In genomic region chr19:57709616-57710015, GRCh38 we compare ENCODE assay signal across 11 cellular contexts. TPM values are rescaled to one million over a fixed set of nuclear protein-coding genes. Genes with fewer than 3 reads are reported as not detected.
DNase-seq lines count a peak whose midpoint lies in the region; ATAC-seq and TF ChIP-seq lines count a peak whose summit lies in the region.
"Had no signal": no experiment of that assay in that cellular context is flagged by ENCODE, and none has a peak within 500 bp of the region (broad histone marks: within the 10 kb centered on the region; RNA-seq: fewer than 3 reads in every experiment).

No MANE protein-coding gene starts in this region.

- H3K4me1 ChIP-seq in right cardiac atrium (ENCODE audit: control insufficient read depth, insufficient read depth, low read length) (no peaks in the 10 kb centered on the region), endodermal cell (ENCODE audit: control insufficient read depth, insufficient read depth, low read length) (no peaks in the 10 kb centered on the region), upper lobe of right lung (no peaks in the 10 kb centered on the region), Peyer's patch (no peaks in the 10 kb centered on the region)

- H3K27me3 Mint-ChIP-seq in endodermal cell (ENCODE audit: insufficient read depth): peaks cover 3% of the 10 kb centered on the region
- H3K27me3 Mint-ChIP-seq in naive thymus-derived CD8-positive, alpha-beta T cell: peaks cover 0 to 16% (median 3%) of the 10 kb centered on the region in 5 donors

- 61% methylated on average over 15 of the region's 15 CpGs for whole genome bisulfite sequencing in right cardiac atrium
- 77 to 81% methylated on average over 11 to 15 of the region's 15 CpGs for WGBS in endodermal cell (ENCODE audit: insufficient coverage in 1 of 2, insufficient read length in 1 of 2), 2 experiments

- peaks cover 38% of the 10 kb centered on the region for H3K9me3 Mint-ChIP-seq in endodermal cell
- peaks cover 0 to 95% (median 54%) of the 10 kb centered on the region in 9 donors for H3K9me3 Mint-ChIP-seq in naive thymus-derived CD8-positive, alpha-beta T cell

- TF ChIP-seq CTCF in endodermal cell (conservative IDR thresholded peaks at IDR 0.05) (no peak), upper lobe of right lung (IDR thresholded peaks at IDR 0.05) (no peak), Peyer's patch (IDR thresholded peaks at IDR 0.05) (no peak)

- H3K36me3 ChIP-seq in endodermal cell (ENCODE audit: control insufficient read depth, insufficient read depth, low read length): peaks cover 25% of the 10 kb centered on the region
- H3K36me3 ChIP-seq in upper lobe of right lung: no peaks in the 10 kb centered on the region
- H3K36me3 ChIP-seq in Peyer's patch: no peaks in the 10 kb centered on the region

- H3K9me3 ChIP-seq in right cardiac atrium (ENCODE audit: control insufficient read depth, low read length): peaks cover 2% of the 10 kb centered on the region
- no peaks in the 10 kb centered on the region for H3K9me3 ChIP-seq in endodermal cell (ENCODE audit: control insufficient read depth, low read length)
- peaks cover 5% of the 10 kb centered on the region for H3K9me3 ChIP-seq in upper lobe of right lung
- peaks cover 0 to 51% (median 9%) of the 10 kb centered on the region in 4 donors for H3K9me3 ChIP-seq in Peyer's patch

- peaks cover 14% of the 10 kb centered on the region for H3K4me1 Mint-ChIP-seq in endodermal cell
- peaks cover 6 to 39% (median 15%) of the 10 kb centered on the region in 4 donors for H3K4me1 Mint-ChIP-seq in naive thymus-derived CD8-positive, alpha-beta T cell

- no peak overlapping the region for H3K27ac ChIP-seq in right cardiac atrium (ENCODE audit: low read length)
- H3K27ac ChIP-seq in endodermal cell (ENCODE audit: low read depth, low read length): no peak overlapping the region
- H3K27ac ChIP-seq in upper lobe of right lung: no peak overlapping the region
- H3K27ac ChIP-seq in Peyer's patch: peak overlapping the region in 1 of 4 donors; percentile 83

- intact Hi-C loops in right cardiac atrium (cut with DNase I): no loop called here
- intact Hi-C loops in cardiac septum (cut with DNase I): no loop called here
- intact Hi-C loops in upper lobe of right lung (cut with DNase I): loop anchor here (10.0 kb wide), 1 partner anchor 415 kb away; no protein-coding TSS in a partner anchor

- ATAC-seq in right cardiac atrium: no peak
- ATAC-seq in naive thymus-derived CD8-positive, alpha-beta T cell: no peak
- no peak for ATAC-seq in upper lobe of right lung
- no peak for ATAC-seq in GM18873 (IDR thresholded peaks at IDR 0.05; ENCODE audit: low FRiP score, unreplicated experiment)

- H3K36me3 Mint-ChIP-seq in endodermal cell (ENCODE audit: low read depth): peaks cover 34% of the 10 kb centered on the region
- peaks cover 54 to 83% (median 61%) of the 10 kb centered on the region in 3 donors for H3K36me3 Mint-ChIP-seq in naive thymus-derived CD8-positive, alpha-beta T cell

- no peaks in the 10 kb centered on the region for H3K27me3 ChIP-seq in right cardiac atrium (ENCODE audit: control insufficient read depth, insufficient read depth)
- H3K27me3 ChIP-seq in endodermal cell (ENCODE audit: control insufficient read depth, insufficient read depth, low read length, poor library complexity, severe bottlenecking): no peaks in the 10 kb centered on the region
- H3K27me3 ChIP-seq in upper lobe of right lung: no peaks in the 10 kb centered on the region
- H3K27me3 ChIP-seq in Peyer's patch: no peaks in the 10 kb centered on the region

- H3K4me3 ChIP-seq in right cardiac atrium (ENCODE audit: low read length) (peak overlapping the region; percentile 45), endodermal cell (ENCODE audit: low read length) (peak overlapping the region; percentile 96), upper lobe of right lung (peak overlapping the region; percentile 60), Peyer's patch (peak overlapping the region in 1 of 4 donors; percentile 50)

- POLR2A ChIA-PET in naive thymus-derived CD8-positive, alpha-beta T cell (lab: Charles Lee): interaction anchor here (0.8 to 3.4 kb wide), 26 partner anchors 8 to 730 kb away, joined by 3 to 55 read pairs (median 5); partner anchors contain the start of genes ZNF132, ZNF134, ZNF211 and ZNF274

- peak overlapping the region; percentile 98 for H3K4me3 Mint-ChIP-seq in endodermal cell
- H3K4me3 Mint-ChIP-seq in naive thymus-derived CD8-positive, alpha-beta T cell: peak overlapping the region in 8 of 10 donors; percentile 78 to 96 (median 92)

- H3K27ac Mint-ChIP-seq in endodermal cell: peak overlapping the region; percentile 99
- H3K27ac Mint-ChIP-seq in naive thymus-derived CD8-positive, alpha-beta T cell: peak overlapping the region in 3 of 10 donors; percentile 88 to 100 (median 97)

- DNase-seq in right cardiac atrium: no peak
- no peak for DNase-seq in cardiac septum (ENCODE audit: low spot score)
- DNase-seq in endodermal cell: peak; percentile 58
- DNase-seq in naive thymus-derived CD8-positive, alpha-beta T cell: no peak
- DNase-seq in upper lobe of right lung: no peak
- DNase-seq in kidney tubule cell (ENCODE audit: low spot score): no peak
- no peak for DNase-seq in Peyer's patch

- H3K9ac ChIP-seq in endodermal cell (ENCODE audit: extremely low read depth, low read length, poor library complexity, severe bottlenecking): no peak overlapping the region

- no peak for TF ChIP-seq POLR2A in Peyer's patch (IDR thresholded peaks at IDR 0.05)

RNA-seq across cellular contexts. Expression of gene ZNF154, which starts 0.6 kb away (rescaled TPM):
- 10 to 100 TPM in 1 of 4 donors, 1 to 10 TPM in 3; 7.2 to 10.1 (median 8.1) TPM for total RNA-seq in right cardiac atrium
- polyA plus RNA-seq in right cardiac atrium: 4.5 TPM
- 6.0 TPM for total RNA-seq in cardiac septum
- total RNA-seq in endodermal cell: 10 to 100 TPM; 15.9 to 21.2 TPM
- 16.4 TPM for polyA plus RNA-seq in endodermal cell (2013, experiment 1 of 2)
- polyA plus RNA-seq in endodermal cell (2013, experiment 2 of 2): 13.3 TPM
- total RNA-seq in naive thymus-derived CD8-positive, alpha-beta T cell: 10 to 100 TPM; 60.5 to 60.6 TPM
- polyA plus RNA-seq in naive thymus-derived CD8-positive, alpha-beta T cell: 1 to 10 TPM; 1.1 to 2.4 (median 1.2) TPM
- total RNA-seq in upper lobe of right lung: 4.5 TPM
- total RNA-seq in Peyer's patch: 1 to 10 TPM in 2 of 4 donors, under 1 TPM in 2; 0.57 to 5.0 (median 1.3) TPM

RNA-seq across cellular contexts. Expression of gene ZNF671, which starts 17.8 kb away (rescaled TPM):
- total RNA-seq in right cardiac atrium (10 to 100 TPM in 1 of 4 donors, 1 to 10 TPM in 3; 8.1 to 11.5 (median 8.8) TPM), cardiac septum (8.1 TPM), endodermal cell (1 to 10 TPM; 6.0 to 9.6 TPM), upper lobe of right lung (7.1 TPM), Peyer's patch (1 to 10 TPM; 2.6 to 5.0 (median 3.7) TPM)
- 4.8 TPM for polyA plus RNA-seq in right cardiac atrium
- 6.7 TPM for polyA plus RNA-seq in endodermal cell (2013, experiment 1 of 2)
- 5.2 TPM for polyA plus RNA-seq in endodermal cell (2013, experiment 2 of 2)
- 10 to 100 TPM; 46.0 to 46.8 TPM for total RNA-seq in naive thymus-derived CD8-positive, alpha-beta T cell
- 10 to 100 TPM; 17.2 to 28.0 (median 24.7) TPM for polyA plus RNA-seq in naive thymus-derived CD8-positive, alpha-beta T cell

RNA-seq across cellular contexts. Expression of gene ZNF551, which starts 27.8 kb away (rescaled TPM):
- total RNA-seq in right cardiac atrium: 1 to 10 TPM; 3.1 to 5.7 (median 4.2) TPM
- polyA plus RNA-seq in right cardiac atrium: 2.0 TPM
- 3.7 TPM for total RNA-seq in cardiac septum
- 10 to 100 TPM; 15.2 to 19.0 TPM for total RNA-seq in endodermal cell
- polyA plus RNA-seq in endodermal cell (2013, experiment 1 of 2): 11.3 TPM
- polyA plus RNA-seq in endodermal cell (2013, experiment 2 of 2): 10.3 TPM
- 10 to 100 TPM; 24.7 to 28.1 TPM for total RNA-seq in naive thymus-derived CD8-positive, alpha-beta T cell
- 10 to 100 TPM in 2 of 3 donors, 1 to 10 TPM in 1; 8.1 to 10.5 (median 10.3) TPM for polyA plus RNA-seq in naive thymus-derived CD8-positive, alpha-beta T cell
- 5.5 TPM for total RNA-seq in upper lobe of right lung
- 10 to 100 TPM in 3 of 4 donors, 1 to 10 TPM in 1; 9.1 to 17.9 (median 12.5) TPM for total RNA-seq in Peyer's patch

RNA-seq across cellular contexts. Expression of gene ZNF776, which starts 37.0 kb away (rescaled TPM):
- 10 to 100 TPM; 11.9 to 16.0 (median 13.7) TPM for total RNA-seq in right cardiac atrium
- 8.7 TPM for polyA plus RNA-seq in right cardiac atrium
- total RNA-seq in cardiac septum: 10.0 TPM
- 10 to 100 TPM; 16.2 to 21.4 TPM for total RNA-seq in endodermal cell
- 19.0 TPM for polyA plus RNA-seq in endodermal cell (2013, experiment 1 of 2)
- 18.1 TPM for polyA plus RNA-seq in endodermal cell (2013, experiment 2 of 2)
- 10 to 100 TPM; 42.9 to 52.0 TPM for total RNA-seq in naive thymus-derived CD8-positive, alpha-beta T cell
- polyA plus RNA-seq in naive thymus-derived CD8-positive, alpha-beta T cell: 10 to 100 TPM in 1 of 3 donors, 1 to 10 TPM in 2; 8.2 to 11.9 (median 8.4) TPM
- 15.1 TPM for total RNA-seq in upper lobe of right lung
- total RNA-seq in Peyer's patch: 10 to 100 TPM; 11.3 to 25.6 (median 15.8) TPM

RNA-seq across cellular contexts. Expression of gene ZSCAN4, which starts 40.9 kb away (rescaled TPM):
- total RNA-seq in right cardiac atrium: under 1 TPM in 3 of 4 donors, not detected in 1; 0.23 to 0.37 (median 0.33) TPM
- 0.16 TPM for polyA plus RNA-seq in right cardiac atrium
- 0.16 TPM for total RNA-seq in cardiac septum
- total RNA-seq in endodermal cell: not detected
- polyA plus RNA-seq in endodermal cell (2013, experiment 1 of 2): not detected
- not detected for polyA plus RNA-seq in endodermal cell (2013, experiment 2 of 2)
- total RNA-seq in naive thymus-derived CD8-positive, alpha-beta T cell: not detected
- not detected for polyA plus RNA-seq in naive thymus-derived CD8-positive, alpha-beta T cell
- not detected for total RNA-seq in upper lobe of right lung
- total RNA-seq in Peyer's patch: not detected
- total RNA-seq: glomerular endothelial cell; T-helper 2 cell treated with Interferon-gamma antibody and Interleukin-4, amounts not matched to agents 100 ng/mL and 5 ng/mL, for 36 hours had no signal
- polyA plus RNA-seq: BJ had no signal
